In genomic region chr20:17995967-17996819, GRCh38 we compare ENCODE assay signal across 1 cellular context.
TF ChIP-seq lines count a peak whose summit lies in the region.

No MANE protein-coding gene starts in this region.

TF ChIP-seq in WTC11, 78 proteins besides CTCF, POLR2A, EP300 and RAD21 (continued from another document):
- TF ChIP-seq ZNF512 (CRISPR knock-in tag; IDR thresholded peaks at IDR 0.05; ENCODE audit: borderline replicate concordance), result no peak
- TF ChIP-seq, protein P1, sequence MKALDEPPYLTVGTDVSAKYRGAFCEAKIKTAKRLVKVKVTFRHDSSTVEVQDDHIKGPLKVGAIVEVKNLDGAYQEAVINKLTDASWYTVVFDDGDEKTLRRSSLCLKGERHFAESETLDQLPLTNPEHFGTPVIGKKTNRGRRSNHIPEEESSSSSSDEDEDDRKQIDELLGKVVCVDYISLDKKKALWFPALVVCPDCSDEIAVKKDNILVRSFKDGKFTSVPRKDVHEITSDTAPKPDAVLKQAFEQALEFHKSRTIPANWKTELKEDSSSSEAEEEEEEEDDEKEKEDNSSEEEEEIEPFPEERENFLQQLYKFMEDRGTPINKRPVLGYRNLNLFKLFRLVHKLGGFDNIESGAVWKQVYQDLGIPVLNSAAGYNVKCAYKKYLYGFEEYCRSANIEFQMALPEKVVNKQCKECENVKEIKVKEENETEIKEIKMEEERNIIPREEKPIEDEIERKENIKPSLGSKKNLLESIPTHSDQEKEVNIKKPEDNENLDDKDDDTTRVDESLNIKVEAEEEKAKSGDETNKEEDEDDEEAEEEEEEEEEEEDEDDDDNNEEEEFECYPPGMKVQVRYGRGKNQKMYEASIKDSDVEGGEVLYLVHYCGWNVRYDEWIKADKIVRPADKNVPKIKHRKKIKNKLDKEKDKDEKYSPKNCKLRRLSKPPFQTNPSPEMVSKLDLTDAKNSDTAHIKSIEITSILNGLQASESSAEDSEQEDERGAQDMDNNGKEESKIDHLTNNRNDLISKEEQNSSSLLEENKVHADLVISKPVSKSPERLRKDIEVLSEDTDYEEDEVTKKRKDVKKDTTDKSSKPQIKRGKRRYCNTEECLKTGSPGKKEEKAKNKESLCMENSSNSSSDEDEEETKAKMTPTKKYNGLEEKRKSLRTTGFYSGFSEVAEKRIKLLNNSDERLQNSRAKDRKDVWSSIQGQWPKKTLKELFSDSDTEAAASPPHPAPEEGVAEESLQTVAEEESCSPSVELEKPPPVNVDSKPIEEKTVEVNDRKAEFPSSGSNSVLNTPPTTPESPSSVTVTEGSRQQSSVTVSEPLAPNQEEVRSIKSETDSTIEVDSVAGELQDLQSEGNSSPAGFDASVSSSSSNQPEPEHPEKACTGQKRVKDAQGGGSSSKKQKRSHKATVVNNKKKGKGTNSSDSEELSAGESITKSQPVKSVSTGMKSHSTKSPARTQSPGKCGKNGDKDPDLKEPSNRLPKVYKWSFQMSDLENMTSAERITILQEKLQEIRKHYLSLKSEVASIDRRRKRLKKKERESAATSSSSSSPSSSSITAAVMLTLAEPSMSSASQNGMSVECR (CRISPR knock-in tag; IDR thresholded peaks at IDR 0.05; ENCODE audit: borderline replicate concordance), result no peak
- no peak for TF ChIP-seq ESRRA (CRISPR knock-in tag; IDR thresholded peaks at IDR 0.05; ENCODE audit: borderline replicate concordance)
- TF ChIP-seq, protein P2, sequence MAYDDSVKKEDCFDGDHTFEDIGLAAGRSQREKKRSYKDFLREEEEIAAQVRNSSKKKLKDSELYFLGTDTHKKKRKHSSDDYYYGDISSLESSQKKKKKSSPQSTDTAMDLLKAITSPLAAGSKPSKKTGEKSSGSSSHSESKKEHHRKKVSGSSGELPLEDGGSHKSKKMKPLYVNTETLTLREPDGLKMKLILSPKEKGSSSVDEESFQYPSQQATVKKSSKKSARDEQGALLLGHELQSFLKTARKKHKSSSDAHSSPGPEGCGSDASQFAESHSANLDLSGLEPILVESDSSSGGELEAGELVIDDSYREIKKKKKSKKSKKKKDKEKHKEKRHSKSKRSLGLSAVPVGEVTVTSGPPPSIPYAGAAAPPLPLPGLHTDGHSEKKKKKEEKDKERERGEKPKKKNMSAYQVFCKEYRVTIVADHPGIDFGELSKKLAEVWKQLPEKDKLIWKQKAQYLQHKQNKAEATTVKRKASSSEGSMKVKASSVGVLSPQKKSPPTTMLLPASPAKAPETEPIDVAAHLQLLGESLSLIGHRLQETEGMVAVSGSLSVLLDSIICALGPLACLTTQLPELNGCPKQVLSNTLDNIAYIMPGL (CRISPR knock-in tag; IDR thresholded peaks at IDR 0.05), result no peak
- TF ChIP-seq, protein P3, sequence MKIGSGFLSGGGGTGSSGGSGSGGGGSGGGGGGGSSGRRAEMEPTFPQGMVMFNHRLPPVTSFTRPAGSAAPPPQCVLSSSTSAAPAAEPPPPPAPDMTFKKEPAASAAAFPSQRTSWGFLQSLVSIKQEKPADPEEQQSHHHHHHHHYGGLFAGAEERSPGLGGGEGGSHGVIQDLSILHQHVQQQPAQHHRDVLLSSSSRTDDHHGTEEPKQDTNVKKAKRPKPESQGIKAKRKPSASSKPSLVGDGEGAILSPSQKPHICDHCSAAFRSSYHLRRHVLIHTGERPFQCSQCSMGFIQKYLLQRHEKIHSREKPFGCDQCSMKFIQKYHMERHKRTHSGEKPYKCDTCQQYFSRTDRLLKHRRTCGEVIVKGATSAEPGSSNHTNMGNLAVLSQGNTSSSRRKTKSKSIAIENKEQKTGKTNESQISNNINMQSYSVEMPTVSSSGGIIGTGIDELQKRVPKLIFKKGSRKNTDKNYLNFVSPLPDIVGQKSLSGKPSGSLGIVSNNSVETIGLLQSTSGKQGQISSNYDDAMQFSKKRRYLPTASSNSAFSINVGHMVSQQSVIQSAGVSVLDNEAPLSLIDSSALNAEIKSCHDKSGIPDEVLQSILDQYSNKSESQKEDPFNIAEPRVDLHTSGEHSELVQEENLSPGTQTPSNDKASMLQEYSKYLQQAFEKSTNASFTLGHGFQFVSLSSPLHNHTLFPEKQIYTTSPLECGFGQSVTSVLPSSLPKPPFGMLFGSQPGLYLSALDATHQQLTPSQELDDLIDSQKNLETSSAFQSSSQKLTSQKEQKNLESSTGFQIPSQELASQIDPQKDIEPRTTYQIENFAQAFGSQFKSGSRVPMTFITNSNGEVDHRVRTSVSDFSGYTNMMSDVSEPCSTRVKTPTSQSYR (CRISPR knock-in tag; IDR thresholded peaks at IDR 0.05), result no peak
